1 cellular context compared by ENCODE assay signal in genomic region chr17:45018514-45019176, GRCh38.
TF ChIP-seq lines count a peak whose summit lies in the region.

No MANE protein-coding gene starts in this region.

TF ChIP-seq in HEK293, 187 proteins besides CTCF, POLR2A, EP300 and RAD21 (continued from another document):
- TF ChIP-seq ZBTB6 (tag by site-specific recombination; IDR thresholded peaks at IDR 0.05) (peak; percentile 38; the same call in 1 of the 2 replicates), ZNF391 (tag by site-specific recombination; IDR thresholded peaks at IDR 0.05; ENCODE audit: borderline replicate concordance, low read depth) (no peak), ZNF10 (tag by site-specific recombination; IDR thresholded peaks at IDR 0.05) (no peak), SALL2 (tag by site-specific recombination; IDR thresholded peaks at IDR 0.05; ENCODE audit: borderline replicate concordance) (no peak), ZNF155 (tag by site-specific recombination; IDR thresholded peaks at IDR 0.05) (no peak), ZBTB11 (tag by site-specific recombination; conservative IDR thresholded peaks at IDR 0.05; ENCODE audit: low read depth) (no peak), ZNF629 (tag by site-specific recombination; IDR thresholded peaks at IDR 0.05) (no peak), ZBTB8A (tag by site-specific recombination; IDR thresholded peaks at IDR 0.05) (peak; percentile 88; the same call in 1 of the 2 replicates), ZNF660 (tag by site-specific recombination; IDR thresholded peaks at IDR 0.05) (no peak)
